Comparison of ENCODE assay signal across 1 cellular context in genomic region chr4:76969941-76970529, GRCh38.
TF ChIP-seq lines count a peak whose summit lies in the region.

No MANE protein-coding gene starts in this region.

TF ChIP-seq in GM23338, 12 proteins besides CTCF, POLR2A, EP300 and RAD21 (continued from another document):
- TF ChIP-seq ZNF462 (CRISPR knock-in tag; IDR thresholded peaks at IDR 0.05): peak; percentile 72
